ENCODE assay signal across 6 cellular contexts in the genomic region with DNA sequence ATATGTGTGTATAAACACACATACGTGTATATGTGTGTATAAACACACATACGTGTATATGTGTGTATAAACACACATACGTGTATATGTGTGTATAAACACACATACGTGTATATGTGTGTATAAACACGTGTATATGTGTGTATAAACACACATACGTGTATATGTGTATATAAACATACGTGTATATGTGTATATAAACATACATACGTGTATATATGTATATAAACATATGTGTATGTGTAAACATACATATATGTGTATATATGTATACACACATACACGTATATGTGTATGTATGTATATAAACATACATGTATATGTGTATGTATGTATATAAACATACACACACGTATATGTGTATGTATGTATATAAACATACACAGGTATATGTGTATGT.
A peak's percentile ranks its signal among the peaks of the same experiment; 100 is the strongest.
DNase-seq lines count a peak whose midpoint lies in the region; ATAC-seq, FAIRE-seq and TF ChIP-seq lines count a peak whose summit lies in the region.
"Not testable (repeated sequence)": the region's sequence is repeated elsewhere in the genome, so short reads cannot be mapped to it uniquely, and the experiment has no call there.

No MANE protein-coding gene starts in this region.

- not testable (repeated sequence) for DNase-seq in K562 (ENCODE audit: extremely low read depth in 1 of 4, low spot score in 3 of 4); kidney
- peak; percentile 7 for DNase-seq in renal cortical epithelial cell (ENCODE audit: low read depth)

- CTCF ChIA-PET in K562 (lab: Yijun Ruan, JAX; ENCODE audit: low intra/inter-chr PET ratio), result not testable (repeated sequence)

- H3K4me1 ChIP-seq in K562 (replicated peaks in 1 of 2; ENCODE audit: control insufficient read depth in 2 of 2, insufficient read depth in 2 of 2, low read length in 2 of 2); kidney (ENCODE audit: control insufficient read depth in 1 of 2, insufficient read depth in 1 of 2, low read depth in 1 of 2, low read length in 2 of 2): not testable (repeated sequence)

- H3K79me2 ChIP-seq in K562 (ENCODE audit: control insufficient read depth, insufficient read depth, low read length), result not testable (repeated sequence)

- not testable (repeated sequence) for H3K9me1 ChIP-seq in K562 (ENCODE audit: control insufficient read depth, insufficient read depth, low read length)

- FAIRE-seq in A204.1 (lab: Jason Lieb, UNC) (peak; percentile 55), G401.6 (lab: Jason Lieb, UNC) (peak; percentile 61), endometrium (lab: Jason Lieb, UNC) (peak; percentile 45), kidney (lab: Jason Lieb, UNC) (peak; percentile 38)
- FAIRE-seq in K562 (lab: Jason Lieb, UNC), result not testable (repeated sequence)

- not testable (repeated sequence) for H2AFZ ChIP-seq in K562 (ENCODE audit: low read depth, low read length)

- WGBS in K562 (ENCODE audit: insufficient coverage, low coverage, missing lambda C conversion rate), result 75% methylated on average over 8 of the region's 10 CpGs

- not testable (repeated sequence) for H3K4me2 ChIP-seq in K562 (ENCODE audit: insufficient read depth, low read length)

- ATAC-seq in K562, result not testable (repeated sequence)

- POLR2A ChIA-PET in K562 (lab: Yijun Ruan, JAX), result not testable (repeated sequence)

- BruUV-seq in K562 (replicated peaks; lab: Mats Ljungman, UMichigan), result not testable (repeated sequence)

- not testable (repeated sequence) for H4K20me1 ChIP-seq in K562 (replicated peaks; ENCODE audit: control insufficient read depth, insufficient read depth, low read length)

- not testable (repeated sequence) for H3K4me3 ChIP-seq in K562; kidney (ENCODE audit: low read length in 2 of 2)

- not testable (repeated sequence) for H3K36me3 ChIP-seq in K562 (ENCODE audit: control insufficient read depth, insufficient read depth, low read length); kidney (ENCODE audit: control insufficient read depth in 1 of 2, insufficient read depth in 2 of 2, low read length in 2 of 2)

- not testable (repeated sequence) for H3K27me3 ChIP-seq in K562 (ENCODE audit: control insufficient read depth in 2 of 2, insufficient read depth in 2 of 2, low read length in 2 of 2)

- not testable (repeated sequence) for TF ChIP-seq CTCF in K562 (IDR thresholded peaks at IDR 0.05 in 2 of 3, conservative IDR thresholded peaks at IDR 0.05 in 1 of 3; ENCODE audit: insufficient read depth in 2 of 3, low read depth in 1 of 3, low read length in 3 of 3); kidney (IDR thresholded peaks at IDR 0.05; ENCODE audit: borderline replicate concordance, extremely low read depth, insufficient read depth)

- not testable (repeated sequence) for H3K9me3 ChIP-seq in K562 (replicated peaks; ENCODE audit: control insufficient read depth, insufficient read depth, low read depth, low read length); kidney (ENCODE audit: control insufficient read depth in 1 of 2, low read length in 2 of 2)

- not testable (repeated sequence) for H3K9ac ChIP-seq in K562 (ENCODE audit: insufficient read depth in 1 of 2, low read depth in 2 of 2, low read length in 2 of 2); kidney (ENCODE audit: low read length in 2 of 2)

- not testable (repeated sequence) for TF ChIP-seq EP300 in K562 (IDR thresholded peaks at IDR 0.05; ENCODE audit: low read length)

- intact Hi-C loops in K562 (cut with micrococcal nuclease); kidney (cut with DNase I): not testable (repeated sequence)

- not testable (repeated sequence) for H3K27ac ChIP-seq in K562 (ENCODE audit: extremely low read depth, low read depth, low read length); kidney (ENCODE audit: low read depth in 2 of 2, low read length in 2 of 2)

- in situ Hi-C loops in K562 (cut with MboI), result not testable (repeated sequence)

- TF ChIP-seq RAD21 in K562 (CRISPR knock-in tag; conservative IDR thresholded peaks at IDR 0.05 in 1 of 2, IDR thresholded peaks at IDR 0.05 in 1 of 2), result not testable (repeated sequence)

- TF ChIP-seq POLR2A in K562 (conservative IDR thresholded peaks at IDR 0.05), result not testable (repeated sequence)

TF ChIP-seq in K562, 482 proteins besides CTCF, POLR2A, EP300 and RAD21:
- TF ChIP-seq SLC30A9 (CRISPR knock-in tag; IDR thresholded peaks at IDR 0.05), result peak; percentile 64; the same call in 1 of the 2 replicates
- TF ChIP-seq ZNF140 (CRISPR knock-in tag; IDR thresholded peaks at IDR 0.05), result peak; percentile 73; the same call in 1 of the 2 replicates
- TF ChIP-seq ZNF707 (CRISPR knock-in tag; conservative IDR thresholded peaks at IDR 0.05), result peak; percentile 63; the same call in 1 of the 2 replicates
- TF ChIP-seq, protein P1, sequence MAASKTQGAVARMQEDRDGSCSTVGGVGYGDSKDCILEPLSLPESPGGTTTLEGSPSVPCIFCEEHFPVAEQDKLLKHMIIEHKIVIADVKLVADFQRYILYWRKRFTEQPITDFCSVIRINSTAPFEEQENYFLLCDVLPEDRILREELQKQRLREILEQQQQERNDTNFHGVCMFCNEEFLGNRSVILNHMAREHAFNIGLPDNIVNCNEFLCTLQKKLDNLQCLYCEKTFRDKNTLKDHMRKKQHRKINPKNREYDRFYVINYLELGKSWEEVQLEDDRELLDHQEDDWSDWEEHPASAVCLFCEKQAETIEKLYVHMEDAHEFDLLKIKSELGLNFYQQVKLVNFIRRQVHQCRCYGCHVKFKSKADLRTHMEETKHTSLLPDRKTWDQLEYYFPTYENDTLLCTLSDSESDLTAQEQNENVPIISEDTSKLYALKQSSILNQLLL (CRISPR knock-in tag; IDR thresholded peaks at IDR 0.05; ENCODE audit: borderline replicate concordance), result peak; percentile 92; the same call in 1 of the 2 replicates
- TF ChIP-seq, protein P2, sequence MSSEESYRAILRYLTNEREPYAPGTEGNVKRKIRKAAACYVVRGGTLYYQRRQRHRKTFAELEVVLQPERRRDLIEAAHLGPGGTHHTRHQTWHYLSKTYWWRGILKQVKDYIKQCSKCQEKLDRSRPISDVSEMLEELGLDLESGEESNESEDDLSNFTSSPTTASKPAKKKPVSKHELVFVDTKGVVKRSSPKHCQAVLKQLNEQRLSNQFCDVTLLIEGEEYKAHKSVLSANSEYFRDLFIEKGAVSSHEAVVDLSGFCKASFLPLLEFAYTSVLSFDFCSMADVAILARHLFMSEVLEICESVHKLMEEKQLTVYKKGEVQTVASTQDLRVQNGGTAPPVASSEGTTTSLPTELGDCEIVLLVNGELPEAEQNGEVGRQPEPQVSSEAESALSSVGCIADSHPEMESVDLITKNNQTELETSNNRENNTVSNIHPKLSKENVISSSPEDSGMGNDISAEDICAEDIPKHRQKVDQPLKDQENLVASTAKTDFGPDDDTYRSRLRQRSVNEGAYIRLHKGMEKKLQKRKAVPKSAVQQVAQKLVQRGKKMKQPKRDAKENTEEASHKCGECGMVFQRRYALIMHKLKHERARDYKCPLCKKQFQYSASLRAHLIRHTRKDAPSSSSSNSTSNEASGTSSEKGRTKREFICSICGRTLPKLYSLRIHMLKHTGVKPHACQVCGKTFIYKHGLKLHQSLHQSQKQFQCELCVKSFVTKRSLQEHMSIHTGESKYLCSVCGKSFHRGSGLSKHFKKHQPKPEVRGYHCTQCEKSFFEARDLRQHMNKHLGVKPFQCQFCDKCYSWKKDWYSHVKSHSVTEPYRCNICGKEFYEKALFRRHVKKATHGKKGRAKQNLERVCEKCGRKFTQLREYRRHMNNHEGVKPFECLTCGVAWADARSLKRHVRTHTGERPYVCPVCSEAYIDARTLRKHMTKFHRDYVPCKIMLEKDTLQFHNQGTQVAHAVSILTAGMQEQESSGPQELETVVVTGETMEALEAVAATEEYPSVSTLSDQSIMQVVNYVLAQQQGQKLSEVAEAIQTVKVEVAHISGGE (CRISPR knock-in tag; IDR thresholded peaks at IDR 0.05), result peak in 1 of 3 experiments; percentile 53; a peak in 2 of 6 replicates
- TF ChIP-seq MTF1 (CRISPR knock-in tag; IDR thresholded peaks at IDR 0.05; ENCODE audit: borderline replicate concordance), result peak; percentile 63; the same call in 1 of the 2 replicates
- TF ChIP-seq NFIX (CRISPR knock-in tag; IDR thresholded peaks at IDR 0.05; ENCODE audit: low read depth), result peak; percentile 35; the same call in 1 of the 2 replicates
- TF ChIP-seq, protein P3, sequence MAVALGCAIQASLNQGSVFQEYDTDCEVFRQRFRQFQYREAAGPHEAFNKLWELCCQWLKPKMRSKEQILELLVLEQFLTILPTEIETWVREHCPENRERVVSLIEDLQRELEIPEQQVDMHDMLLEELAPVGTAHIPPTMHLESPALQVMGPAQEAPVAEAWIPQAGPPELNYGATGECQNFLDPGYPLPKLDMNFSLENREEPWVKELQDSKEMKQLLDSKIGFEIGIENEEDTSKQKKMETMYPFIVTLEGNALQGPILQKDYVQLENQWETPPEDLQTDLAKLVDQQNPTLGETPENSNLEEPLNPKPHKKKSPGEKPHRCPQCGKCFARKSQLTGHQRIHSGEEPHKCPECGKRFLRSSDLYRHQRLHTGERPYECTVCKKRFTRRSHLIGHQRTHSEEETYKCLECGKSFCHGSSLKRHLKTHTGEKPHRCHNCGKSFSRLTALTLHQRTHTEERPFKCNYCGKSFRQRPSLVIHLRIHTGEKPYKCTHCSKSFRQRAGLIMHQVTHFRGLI (CRISPR knock-in tag; IDR thresholded peaks at IDR 0.05), result 0 out of 2 replicates have a peak, but pooled peaks have one; percentile 21
- 0 out of 2 replicates have a peak, but pooled peaks have one; percentile 12 for TF ChIP-seq PPARD (CRISPR knock-in tag; IDR thresholded peaks at IDR 0.05)
- peak; percentile 66; the same call in 1 of the 2 replicates for TF ChIP-seq ZNF408 (CRISPR knock-in tag; IDR thresholded peaks at IDR 0.05; ENCODE audit: low read depth)
